Comparison of ENCODE assay signal across 10 cellular contexts in genomic region chr9:77892171-77892570, GRCh38.
DNase-seq lines count a peak whose midpoint lies in the region; ATAC-seq lines count a peak whose summit lies in the region.
"Had no signal": no experiment of that assay in that cellular context is flagged by ENCODE, and none has a peak within 500 bp of the region (broad histone marks: within the 10 kb centered on the region; RNA-seq: fewer than 3 reads in every experiment).

No MANE protein-coding gene starts in this region.

- no peak overlapping the region for H4K5ac ChIP-seq in mesendoderm (ENCODE audit: low read length)

- H3K4ac ChIP-seq in mesendoderm (ENCODE audit: low read depth, low read length), result no peak overlapping the region

- DNase-seq in mesendoderm (peak; percentile 77), NCI-H1930 (lab: John Stamatoyannopoulos, UW) (no peak), anterior cingulate cortex (lab: John Stamatoyannopoulos, UW) (no peak), MG63 (no peak)
- DNase-seq: DMS79 treated with DMSO at 0.1 percent for 48 hours, GOT3, ovary had no signal

- peak overlapping the region; percentile 77 for H3K27ac ChIP-seq in KOPT-K1 (ENCODE audit: low read depth, low read length, poor library complexity, severe bottlenecking)
- peak overlapping the region; percentile 23 for H3K27ac ChIP-seq in mesendoderm (ENCODE audit: low read depth, low read length)
- H3K27ac ChIP-seq: ovary had no signal

- H3K4me2 ChIP-seq in mesendoderm (ENCODE audit: low read length), result no peak overlapping the region

- H3K36me3 ChIP-seq in KOPT-K1 (ENCODE audit: insufficient read depth, low read length) (peaks cover 37% of the 10 kb centered on the region), mesendoderm (ENCODE audit: control insufficient read depth, insufficient read depth, low read length) (no peaks in the 10 kb centered on the region), MG63 (no peaks in the 10 kb centered on the region; the same call in 1 of the 2 replicates)
- H3K36me3 ChIP-seq: ovary had no signal

- H2BK120ac ChIP-seq in mesendoderm (ENCODE audit: low read depth, low read length), result no peak overlapping the region

- H3K56ac ChIP-seq in mesendoderm (ENCODE audit: low read length), result no peak overlapping the region

- no peaks in the 10 kb centered on the region for H3K27me3 ChIP-seq in mesendoderm (ENCODE audit: insufficient read depth, low read length, poor library complexity)
- H3K27me3 ChIP-seq in MG63, result no peaks in the 10 kb centered on the region
- H3K27me3 ChIP-seq: ovary had no signal

- H3K4me1 ChIP-seq in mesendoderm (ENCODE audit: control insufficient read depth, low read depth, low read length), result peaks cover 12% of the 10 kb centered on the region

- ATAC-seq in GM18511 (IDR thresholded peaks at IDR 0.05; ENCODE audit: unreplicated experiment) (peak; percentile 92), GM21619 (IDR thresholded peaks at IDR 0.05; ENCODE audit: unreplicated experiment) (peak; percentile 71)

- no CpG with 5 or more reads among the region's 1 CpG for WGBS in mesendoderm (ENCODE audit: extremely low coverage, insufficient coverage, low lambda C conversion rate)

- H3K4me3 ChIP-seq in mesendoderm (ENCODE audit: low read length) (no peak overlapping the region), MG63 (no peak overlapping the region)
- H3K4me3 ChIP-seq: ovary had no signal

- peaks cover 5% of the 10 kb centered on the region for H3K79me1 ChIP-seq in mesendoderm (ENCODE audit: low read length)

- no peak overlapping the region for H2BK15ac ChIP-seq in mesendoderm (replicated peaks; ENCODE audit: low read depth)

- no peak overlapping the region for H4K8ac ChIP-seq in mesendoderm (ENCODE audit: low read depth, low read length)

- no peak overlapping the region for H2AK5ac ChIP-seq in mesendoderm (ENCODE audit: low read length)

- no peak overlapping the region for H3K9ac ChIP-seq in mesendoderm (ENCODE audit: low read length)

- H3K18ac ChIP-seq in mesendoderm (ENCODE audit: low read length), result no peak overlapping the region

- H3K9me3 ChIP-seq in KOPT-K1 (ENCODE audit: insufficient read depth, low read length, poor library complexity, severe bottlenecking) (no peaks in the 10 kb centered on the region), MG63 (no peaks in the 10 kb centered on the region)
- H3K9me3 ChIP-seq: ovary had no signal

- H3K79me2 ChIP-seq in mesendoderm (ENCODE audit: control insufficient read depth, insufficient read depth, low read length), result no peaks in the 10 kb centered on the region

- H3K23ac ChIP-seq in mesendoderm (ENCODE audit: low read length), result no peak overlapping the region

- no peak overlapping the region for H2BK5ac ChIP-seq in mesendoderm (ENCODE audit: low read length)
